8 cellular contexts compared by ENCODE assay signal in genomic region chr10:43409385-43410109, GRCh38. TPM values are rescaled to one million over a fixed set of nuclear protein-coding genes. Genes with fewer than 3 reads are reported as not detected.
DNase-seq lines count a peak whose midpoint lies in the region; ATAC-seq, FAIRE-seq and TF ChIP-seq lines count a peak whose summit lies in the region.

No MANE protein-coding gene starts in this region.

- peak; percentile 35 for DNase-seq in COLO668 (lab: John Stamatoyannopoulos, UW; ENCODE audit: unreplicated experiment)
- peak; percentile 83 for DNase-seq in KG1 (lab: John Stamatoyannopoulos, UW)
- peak; percentile 85 for DNase-seq in activated CD8-positive, alpha-beta T cell treated with anti-CD3 and anti-CD28 coated beads for 36 hours
- DNase-seq in endothelial cell of umbilical vein (ENCODE audit: low read depth, low spot score): peak; percentile 28
- DNase-seq in neural crest cell (ENCODE audit: low read depth, low spot score): peak; percentile 14
- DNase-seq in tibial artery: peak in 1 of 2 donors; percentile 74
- DNase-seq in ureter (ENCODE audit: low spot score): no peak
- no peak for DNase-seq in SIG-M5 (lab: John Stamatoyannopoulos, UW)

- H3K9ac ChIP-seq in endothelial cell of umbilical vein (replicated peaks; ENCODE audit: extremely low read depth, insufficient read depth, low read length): peak overlapping the region; percentile 96

- H2AFZ ChIP-seq in endothelial cell of umbilical vein (ENCODE audit: low read depth, low read length): peak overlapping the region; percentile 96

- no peaks in the 10 kb centered on the region for H3K36me3 ChIP-seq in endothelial cell of umbilical vein (ENCODE audit: control insufficient read depth in 2 of 2, extremely low read depth in 1 of 2, insufficient read depth in 2 of 2, low read length in 2 of 2)
- H3K36me3 ChIP-seq in tibial artery: no peaks in the 10 kb centered on the region

- ATAC-seq in activated CD8-positive, alpha-beta T cell treated with anti-CD3 and anti-CD28 coated beads for 36 hours: peak; percentile 11

- H3K4me2 ChIP-seq in endothelial cell of umbilical vein (ENCODE audit: insufficient read depth, low read length): peak overlapping the region; percentile 67

- H3K9me3 Mint-ChIP-seq in activated CD8-positive, alpha-beta T cell treated with anti-CD3 and anti-CD28 coated beads for 36 hours: no peaks in the 10 kb centered on the region
- no peaks in the 10 kb centered on the region for H3K9me3 Mint-ChIP-seq in neural crest cell

- H3K4me1 Mint-ChIP-seq in activated CD8-positive, alpha-beta T cell treated with anti-CD3 and anti-CD28 coated beads for 36 hours (ENCODE audit: low read depth): peaks cover 12% of the 10 kb centered on the region
- H3K4me1 Mint-ChIP-seq in neural crest cell: peaks cover 30% of the 10 kb centered on the region

- peak overlapping the region; percentile 83 for H3K27ac ChIP-seq in endothelial cell of umbilical vein (ENCODE audit: insufficient read depth, low read depth, low read length)
- H3K27ac ChIP-seq in tibial artery: peak overlapping the region; percentile 97 to 99

- no peaks in the 10 kb centered on the region for H3K9me1 ChIP-seq in endothelial cell of umbilical vein (replicated peaks; ENCODE audit: control insufficient read depth, extremely low read depth, insufficient read depth, low read length)

- peak overlapping the region; percentile 99 for H3K4me3 Mint-ChIP-seq in activated CD8-positive, alpha-beta T cell treated with anti-CD3 and anti-CD28 coated beads for 36 hours
- H3K4me3 Mint-ChIP-seq in neural crest cell: peak overlapping the region; percentile 97

- peak; percentile 69 for TF ChIP-seq POLR2A in endothelial cell of umbilical vein (IDR thresholded peaks at IDR 0.05; ENCODE audit: low read depth, low read length)

- peaks cover 18% of the 10 kb centered on the region for H3K4me1 ChIP-seq in endothelial cell of umbilical vein (ENCODE audit: control insufficient read depth, extremely low read depth, insufficient read depth, low read length)
- H3K4me1 ChIP-seq in tibial artery: peaks cover 3 to 32% (median 23%) of the 10 kb centered on the region in 4 donors

- TF ChIP-seq CTCF in activated CD8-positive, alpha-beta T cell treated with anti-CD3 and anti-CD28 coated beads for 36 hours (IDR thresholded peaks at IDR 0.05): no peak
- TF ChIP-seq CTCF in endothelial cell of umbilical vein (IDR thresholded peaks at IDR 0.05; ENCODE audit: extremely low read depth in 1 of 2, insufficient read depth in 1 of 2, low read depth in 1 of 2, low read length in 2 of 2): no peak
- TF ChIP-seq CTCF in neural crest cell (conservative IDR thresholded peaks at IDR 0.05): no peak
- no peak for TF ChIP-seq CTCF in tibial artery (IDR thresholded peaks at IDR 0.05)

- intact Hi-C loops in activated CD8-positive, alpha-beta T cell treated with anti-CD3 and anti-CD28 coated beads for 36 hours (cut with micrococcal nuclease): loop anchor here (5.0 kb wide), 1 partner anchor 272 kb away; the partner anchor contains the start of gene CSGALNACT2
- intact Hi-C loops in endothelial cell of umbilical vein (cut with micrococcal nuclease) (loop anchor here (1.0 to 5.0 kb wide), 3 partner anchors 11 to 272 kb away; partner anchors contain the start of gene CSGALNACT2), tibial artery (cut with DNase I; ENCODE audit: low total_unique reads) (no loop called here)

- no peaks in the 10 kb centered on the region for H3K27me3 Mint-ChIP-seq in activated CD8-positive, alpha-beta T cell treated with anti-CD3 and anti-CD28 coated beads for 36 hours
- H3K27me3 Mint-ChIP-seq in neural crest cell (ENCODE audit: low read depth): no peaks in the 10 kb centered on the region

- no peaks in the 10 kb centered on the region for H4K20me1 ChIP-seq in endothelial cell of umbilical vein (replicated peaks; ENCODE audit: control insufficient read depth, extremely low read depth, insufficient read depth, low read length)

- dilution Hi-C loops in endothelial cell of umbilical vein (cut with MboI; ENCODE audit: extremely low pct_ligation_motif_present, low sequenced_read_pairs): no loop called here

- H3K36me3 Mint-ChIP-seq in activated CD8-positive, alpha-beta T cell treated with anti-CD3 and anti-CD28 coated beads for 36 hours (ENCODE audit: low read depth): peaks cover 34% of the 10 kb centered on the region
- H3K36me3 Mint-ChIP-seq in neural crest cell (ENCODE audit: low read depth): no peaks in the 10 kb centered on the region

- no peak for FAIRE-seq in endothelial cell of umbilical vein (lab: Jason Lieb, UNC)

- peak overlapping the region; percentile 100 for H3K27ac Mint-ChIP-seq in activated CD8-positive, alpha-beta T cell treated with anti-CD3 and anti-CD28 coated beads for 36 hours
- H3K27ac Mint-ChIP-seq in neural crest cell (ENCODE audit: unreplicated experiment): peak overlapping the region; percentile 99

- H3K9me3 ChIP-seq in endothelial cell of umbilical vein (replicated peaks; ENCODE audit: control insufficient read depth, insufficient read depth, low read length) (no peaks in the 10 kb centered on the region), tibial artery (no peaks in the 10 kb centered on the region)

- H3K4me3 ChIP-seq in endothelial cell of umbilical vein (replicated peaks in 1 of 3; ENCODE audit: insufficient read depth in 1 of 3, low read depth in 1 of 3, low read length in 3 of 3) (peak overlapping the region; percentile 59 to 75 (median 70)), tibial artery (peak overlapping the region; percentile 74 to 91)

- H3K27me3 ChIP-seq in endothelial cell of umbilical vein (ENCODE audit: control insufficient read depth in 2 of 2, insufficient read depth in 2 of 2, low read length in 2 of 2) (no peaks in the 10 kb centered on the region), tibial artery (no peaks in the 10 kb centered on the region)

- BruUV-seq in endothelial cell of umbilical vein (replicated peaks; lab: Mats Ljungman, UMichigan): TSS peak; percentile 28

- CTCF ChIA-PET in activated CD8-positive, alpha-beta T cell treated with anti-CD3 and anti-CD28 coated beads for 36 hours (lab: Charles Lee): interaction anchor here (1.0 to 1.9 kb wide), 4 partner anchors 9 to 154 kb away, joined by 3 to 5 read pairs (median 4); no protein-coding TSS in a partner anchor
- CTCF ChIA-PET in endothelial cell of umbilical vein (lab: Charles Lee): interaction anchor here (0.5 to 1.3 kb wide), 4 partner anchors 10 to 467 kb away, joined by 3 to 6 read pairs (median 3); partner anchors contain the start of gene ZNF487

- peaks cover 40% of the 10 kb centered on the region for H3K79me2 ChIP-seq in endothelial cell of umbilical vein (ENCODE audit: control insufficient read depth, insufficient read depth, low read length)

- POLR2A ChIA-PET in activated CD8-positive, alpha-beta T cell treated with anti-CD3 and anti-CD28 coated beads for 36 hours (lab: Charles Lee): interaction anchor here (1.1 to 9.4 kb wide), 6 partner anchors 9 to 40 kb away, joined by 3 to 332 read pairs (median 6); partner anchors contain the start of gene ZNF487
- POLR2A ChIA-PET in endothelial cell of umbilical vein (lab: Charles Lee): interaction anchor here (1.2 kb wide), 1 partner anchor 11 kb away, joined by 6 read pairs; no protein-coding TSS in a partner anchor

TF ChIP-seq in endothelial cell of umbilical vein, 7 proteins besides CTCF, POLR2A, EP300 and RAD21:
- TF ChIP-seq GATA2 (IDR thresholded peaks at IDR 0.05; ENCODE audit: insufficient read depth, insufficient read length, low read depth, low read length): no peak
- TF ChIP-seq MYC (IDR thresholded peaks at IDR 0.05; ENCODE audit: low read depth, low read length): no peak
- TF ChIP-seq POLR2AphosphoS5 (IDR thresholded peaks at IDR 0.05; ENCODE audit: insufficient read depth, low read depth, low read length): peak; percentile 39
- TF ChIP-seq FOS (IDR thresholded peaks at IDR 0.05; ENCODE audit: borderline replicate concordance, insufficient read depth, low read length): no peak
- no peak for TF ChIP-seq JUN (IDR thresholded peaks at IDR 0.05; ENCODE audit: borderline replicate concordance, insufficient read depth, insufficient read length, low read depth)

RNA-seq across cellular contexts. Expression of gene HNRNPF, which starts 0.6 kb away (rescaled TPM):
- 100 to 1,000 TPM; 442 to 445 TPM for total RNA-seq in activated CD8-positive, alpha-beta T cell treated with anti-CD3 and anti-CD28 coated beads for 36 hours
- total RNA-seq in endothelial cell of umbilical vein (215 and 230 TPM in 2 replicates), neural crest cell (284 and 292 TPM in 2 replicates), ureter (307 TPM)
- polyA plus RNA-seq in endothelial cell of umbilical vein: 126 and 144 TPM in 2 replicates
- polyA plus RNA-seq in endothelial cell of umbilical vein (2011; cell fraction: cytosol; rRNA removed): 163 and 177 TPM in 2 replicates
- polyA plus RNA-seq in endothelial cell of umbilical vein (2011; cell fraction: nucleus; rRNA removed): 125 and 146 TPM in 2 replicates
- polyA plus RNA-seq in endothelial cell of umbilical vein (2012): 152 and 181 TPM in 2 replicates
- 192 and 223 TPM in 2 replicates for polyA minus RNA-seq in endothelial cell of umbilical vein
- 119 TPM for polyA minus RNA-seq in endothelial cell of umbilical vein (2011; cell fraction: cytosol; rRNA and poly(A)+ RNA removed)
- polyA minus RNA-seq in endothelial cell of umbilical vein (2011; cell fraction: nucleus; rRNA and poly(A)+ RNA removed): 38.1 and 40.2 TPM in 2 replicates

RNA-seq across cellular contexts. Expression of gene ZNF487, which starts 27.4 kb away (rescaled TPM):
- 1 to 10 TPM; 1.4 to 1.9 TPM for total RNA-seq in activated CD8-positive, alpha-beta T cell treated with anti-CD3 and anti-CD28 coated beads for 36 hours
- total RNA-seq in endothelial cell of umbilical vein: 2.6 and 3.0 TPM in 2 replicates
- polyA plus RNA-seq in endothelial cell of umbilical vein: 2.1 and 24.0 TPM in 2 replicates
- 2.7 and 2.9 TPM in 2 replicates for polyA plus RNA-seq in endothelial cell of umbilical vein (2011; cell fraction: cytosol; rRNA removed)
- 2.3 and 3.4 TPM in 2 replicates for polyA plus RNA-seq in endothelial cell of umbilical vein (2011; cell fraction: nucleus; rRNA removed)
- 2.3 and 3.3 TPM in 2 replicates for polyA plus RNA-seq in endothelial cell of umbilical vein (2012)
- polyA minus RNA-seq in endothelial cell of umbilical vein: 1.0 and 2.4 TPM in 2 replicates
- polyA minus RNA-seq in endothelial cell of umbilical vein (2011; cell fraction: cytosol; rRNA and poly(A)+ RNA removed): 2.6 TPM
- 2.5 and 3.3 TPM in 2 replicates for polyA minus RNA-seq in endothelial cell of umbilical vein (2011; cell fraction: nucleus; rRNA and poly(A)+ RNA removed)
- 3.8 and 4.3 TPM in 2 replicates for total RNA-seq in neural crest cell
- 9.6 TPM for total RNA-seq in ureter

RNA-seq across cellular contexts. Expression of gene FXYD4, which starts 38.1 kb away (rescaled TPM):
- total RNA-seq in activated CD8-positive, alpha-beta T cell treated with anti-CD3 and anti-CD28 coated beads for 36 hours: not detected
- total RNA-seq in endothelial cell of umbilical vein (not detected in 2 replicates), neural crest cell (not detected in 2 replicates), ureter (13.8 TPM)
- polyA plus RNA-seq in endothelial cell of umbilical vein: not detected in 2 replicates
- polyA plus RNA-seq in endothelial cell of umbilical vein (2011; cell fraction: cytosol; rRNA removed): not detected in 2 replicates
- polyA plus RNA-seq in endothelial cell of umbilical vein (2011; cell fraction: nucleus; rRNA removed): not detected in 2 replicates
- polyA plus RNA-seq in endothelial cell of umbilical vein (2012): not detected in 2 replicates
- not detected in 2 replicates for polyA minus RNA-seq in endothelial cell of umbilical vein
- polyA minus RNA-seq in endothelial cell of umbilical vein (2011; cell fraction: cytosol; rRNA and poly(A)+ RNA removed): not detected
- not detected in 2 replicates for polyA minus RNA-seq in endothelial cell of umbilical vein (2011; cell fraction: nucleus; rRNA and poly(A)+ RNA removed)

Comparison
In these comparisons a context has a peak if more than half of its experiments do, and no peak if none do; other contexts are left out.
1. DNase-seq: peak in COLO668 (single experiment), KG1 (single experiment), activated CD8-positive, alpha-beta T cell treated with anti-CD3 and anti-CD28 coated beads for 36 hours (single experiment), endothelial cell of umbilical vein (single experiment) and neural crest cell (single experiment); none in ureter (single experiment) and SIG-M5 (single experiment).
2. RNA of gene FXYD4, which starts 38.1 kb away (total RNA-seq): 13.8 TPM in ureter (single experiment); not detected in activated CD8-positive, alpha-beta T cell treated with anti-CD3 and anti-CD28 coated beads for 36 hours, not detected in endothelial cell of umbilical vein and not detected in neural crest cell; every median in the first group is over 10 times any median in the second.